ENCODE assay signal across 1 cellular context in the genomic region with DNA sequence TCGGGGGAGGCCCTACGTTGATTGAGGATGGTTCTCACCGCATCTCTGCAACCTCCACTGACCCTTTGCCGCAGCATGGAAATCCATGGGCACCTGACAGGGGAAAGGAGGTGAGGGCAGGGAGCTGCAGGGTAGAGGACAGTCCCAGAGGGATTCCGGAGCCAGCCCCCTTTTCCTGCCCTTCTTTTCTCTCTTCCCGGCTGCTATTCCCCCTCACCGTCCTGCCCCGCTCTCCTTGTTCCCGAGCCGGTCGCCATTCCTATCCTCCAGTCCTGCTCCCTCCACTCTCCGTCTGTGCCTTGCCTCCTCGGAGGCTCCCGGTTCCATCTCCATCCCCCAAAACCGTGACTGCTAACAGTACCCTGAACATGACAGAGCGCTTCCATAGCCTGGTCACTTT.
TF ChIP-seq lines count a peak whose summit lies in the region.

No MANE protein-coding gene starts in this region.

TF ChIP-seq in H1, 55 proteins besides CTCF, POLR2A, EP300 and RAD21:
- TF ChIP-seq TCF12 (IDR thresholded peaks at IDR 0.05; ENCODE audit: low read depth, low read length) (no peak), GTF2F1 (IDR thresholded peaks at IDR 0.05; ENCODE audit: borderline replicate concordance, low read depth, low read length) (no peak), TBP (IDR thresholded peaks at IDR 0.05; ENCODE audit: low read depth, low read length) (no peak), SIRT6 (IDR thresholded peaks at IDR 0.05; ENCODE audit: low read length) (no peak), SP2 (IDR thresholded peaks at IDR 0.05; ENCODE audit: low read length) (no peak), JUND (IDR thresholded peaks at IDR 0.05; ENCODE audit: low read length) (no peak), POU5F1 (IDR thresholded peaks at IDR 0.05; ENCODE audit: low read depth, low read length) (no peak), TAF1 (IDR thresholded peaks at IDR 0.05; ENCODE audit: low read depth, low read length) (no peak), SUZ12 (IDR thresholded peaks at IDR 0.05; ENCODE audit: low read length) (no peak), RNF2 (IDR thresholded peaks at IDR 0.05; ENCODE audit: borderline replicate concordance, low read depth, low read length, missing control alignments, poor library complexity, severe bottlenecking) (no peak), POLR2AphosphoS5 (IDR thresholded peaks at IDR 0.05; ENCODE audit: low read depth, low read length) (no peak), SAP30 (IDR thresholded peaks at IDR 0.05; ENCODE audit: insufficient read depth, insufficient replicate concordance, low read length) (no peak), EZH2 (IDR thresholded peaks at IDR 0.05; ENCODE audit: low read depth, low read length, severe bottlenecking) (no peak), HDAC6 (IDR thresholded peaks at IDR 0.05; ENCODE audit: low read depth, low read length) (no peak), BACH1 (IDR thresholded peaks at IDR 0.05; ENCODE audit: low read length) (no peak), CHD1 (IDR thresholded peaks at IDR 0.05; ENCODE audit: low read depth, low read length) (no peak), TAF7 (optimal IDR thresholded peaks at IDR 0.05; ENCODE audit: borderline replicate concordance, low read depth, low read length) (no peak), PHF8 (conservative IDR thresholded peaks at IDR 0.05; ENCODE audit: low read depth, low read length) (no peak)
- TF ChIP-seq, protein P1, sequence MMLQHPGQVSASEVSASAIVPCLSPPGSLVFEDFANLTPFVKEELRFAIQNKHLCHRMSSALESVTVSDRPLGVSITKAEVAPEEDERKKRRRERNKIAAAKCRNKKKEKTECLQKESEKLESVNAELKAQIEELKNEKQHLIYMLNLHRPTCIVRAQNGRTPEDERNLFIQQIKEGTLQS (IDR thresholded peaks at IDR 0.05; ENCODE audit: insufficient read depth, low read depth, low read length) = no peak
- TF ChIP-seq, protein P2, sequence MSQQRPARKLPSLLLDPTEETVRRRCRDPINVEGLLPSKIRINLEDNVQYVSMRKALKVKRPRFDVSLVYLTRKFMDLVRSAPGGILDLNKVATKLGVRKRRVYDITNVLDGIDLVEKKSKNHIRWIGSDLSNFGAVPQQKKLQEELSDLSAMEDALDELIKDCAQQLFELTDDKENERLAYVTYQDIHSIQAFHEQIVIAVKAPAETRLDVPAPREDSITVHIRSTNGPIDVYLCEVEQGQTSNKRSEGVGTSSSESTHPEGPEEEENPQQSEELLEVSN (IDR thresholded peaks at IDR 0.05) = no peak
TF ChIP-seq in H1: peak in this region for 0.
